35 cellular contexts compared by ENCODE assay signal in genomic region chr16:13055480-13055879, GRCh38.
"Had no signal": no experiment of that assay in that cellular context is flagged by ENCODE, and none has a peak within 500 bp of the region (broad histone marks: within the 10 kb centered on the region; RNA-seq: fewer than 3 reads in every experiment).

No MANE protein-coding gene starts in this region.

- H3K36me3 ChIP-seq: MG63 had no signal

- DNase-seq: Karpas-422, Kasumi-1, MG63, MM.1S, MV-4-11, NCI-H1048, NCI-H1092, NCI-H1092 treated with DMSO at 0.1 percent for 48 hours, NCI-H1105, NCI-H1105 treated with DMSO at 0.1 percent for 48 hours, NCI-H1417, NCI-H1417 treated with DMSO at 0.1 percent for 48 hours, NCI-H1436, NCI-H1436 treated with DMSO at 0.1 percent for 48 hours, NCI-H146, NCI-H1694, NCI-H1694 treated with DMSO at 0.1 percent for 48 hours, NCI-H187, NCI-H187 treated with DMSO at 0.1 percent for 48 hours, NCI-H1930, NCI-H2029, NCI-H2029 treated with DMSO at 0.1 percent for 48 hours, NCI-H2081, NCI-H2081 treated with DMSO at 0.1 percent for 48 hours, NCI-H2107, NCI-H2171, NCI-H2171 treated with DMSO at 0.1 percent for 48 hours, NCI-H2227 treated with DMSO at 0.1 percent for 48 hours, NCI-H226, NCI-H345, NCI-H446, NCI-H446 treated with DMSO at 0.1 percent for 48 hours, NCI-H510A, NCI-H510A treated with DMSO at 0.1 percent for 48 hours, NCI-H524 had no signal

- H3K27me3 ChIP-seq: MG63 had no signal

- H3K9me3 ChIP-seq: MG63 had no signal

- H3K4me3 ChIP-seq: MG63 had no signal
